8 cellular contexts compared by ENCODE assay signal in the genomic region with DNA sequence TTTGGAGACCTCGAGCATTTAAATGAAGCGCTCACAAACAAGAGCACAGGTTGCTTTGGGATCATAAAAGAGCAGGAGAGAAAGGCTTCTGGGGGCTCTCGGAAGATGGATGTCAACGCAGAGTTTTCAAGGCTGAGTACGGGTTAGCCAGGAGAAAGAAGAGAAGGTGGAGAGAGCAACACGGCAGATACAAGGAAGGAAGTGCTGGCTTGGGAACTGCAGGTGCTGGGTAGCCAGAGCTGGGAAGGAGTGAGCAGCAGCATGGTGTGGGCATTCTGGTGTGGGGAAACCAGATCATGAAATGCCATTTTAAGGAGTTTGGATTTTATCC. TPM values are rescaled to one million over a fixed set of nuclear protein-coding genes. Genes with fewer than 3 reads are reported as not detected.
DNase-seq lines count a peak whose midpoint lies in the region; ATAC-seq, FAIRE-seq and TF ChIP-seq lines count a peak whose summit lies in the region.

No MANE protein-coding gene starts in this region.

- peak overlapping the region; percentile 69 for H3K27ac Mint-ChIP-seq in T-helper 1 cell treated with Interleukin-12 subunit alpha and Interleukin-12 subunit beta and Interleukin-4 antibody, amounts not matched to agents 30 μg/mL and 1 μg/mL, for 36 hours
- peak overlapping the region; percentile 75 for H3K27ac Mint-ChIP-seq in activated T-helper 2 cell treated with anti-CD3 and anti-CD28 coated beads, Interferon-gamma antibody, Interleukin-2, Interleukin-4, amounts not matched to agents 10 μg/mL and 5 μg/mL and 100 μg/mL, durations not matched to agents 14 hours and 24 hours and 36 hours
- peak overlapping the region; percentile 78 to 92 (median 88) for H3K27ac Mint-ChIP-seq in immature natural killer cell

- DNase-seq in T-helper 1 cell = no peak
- DNase-seq in activated T-helper 2 cell treated with anti-CD3 and anti-CD28 coated beads, Interferon-gamma antibody, Interleukin-2, Interleukin-4, amounts not matched to agents 10 μg/mL and 5 μg/mL and 100 μg/mL, durations not matched to agents 14 hours and 24 hours and 36 hours (ENCODE audit: low spot score) = no peak
- no peak for DNase-seq in immature natural killer cell
- DNase-seq in substantia nigra (lab: John Stamatoyannopoulos, UW) = no peak
- DNase-seq in GM12892 (ENCODE audit: insufficient read length) = no peak
- DNase-seq in NK-92 (lab: John Stamatoyannopoulos, UW; ENCODE audit: unreplicated experiment) = no peak

- ATAC-seq in HG03159 (IDR thresholded peaks at IDR 0.05; ENCODE audit: unreplicated experiment) = no peak

- peak overlapping the region; percentile 97 for H3K4me3 Mint-ChIP-seq in T-helper 1 cell treated with Interleukin-12 subunit alpha and Interleukin-12 subunit beta and Interleukin-4 antibody, amounts not matched to agents 30 μg/mL and 1 μg/mL, for 36 hours
- H3K4me3 Mint-ChIP-seq in activated T-helper 2 cell treated with anti-CD3 and anti-CD28 coated beads, Interferon-gamma antibody, Interleukin-2, Interleukin-4, amounts not matched to agents 10 μg/mL and 5 μg/mL and 100 μg/mL, durations not matched to agents 14 hours and 24 hours and 36 hours (ENCODE audit: low read depth) = peak overlapping the region; percentile 90
- peak overlapping the region; percentile 89 to 97 (median 93) for H3K4me3 Mint-ChIP-seq in immature natural killer cell

- FAIRE-seq in GM12892 (lab: Jason Lieb, UNC) = no peak

- H3K36me3 Mint-ChIP-seq in T-helper 1 cell treated with Interleukin-12 subunit alpha and Interleukin-12 subunit beta and Interleukin-4 antibody, amounts not matched to agents 30 μg/mL and 1 μg/mL, for 36 hours (ENCODE audit: low read depth) = no peaks in the 10 kb centered on the region
- H3K36me3 Mint-ChIP-seq in activated T-helper 2 cell treated with anti-CD3 and anti-CD28 coated beads, Interferon-gamma antibody, Interleukin-2, Interleukin-4, amounts not matched to agents 10 μg/mL and 5 μg/mL and 100 μg/mL, durations not matched to agents 14 hours and 24 hours and 36 hours (ENCODE audit: low read depth) = peaks cover 9% of the 10 kb centered on the region
- H3K36me3 Mint-ChIP-seq in immature natural killer cell = no peaks in the 10 kb centered on the region

- peaks cover 24% of the 10 kb centered on the region for H3K4me1 Mint-ChIP-seq in T-helper 1 cell treated with Interleukin-12 subunit alpha and Interleukin-12 subunit beta and Interleukin-4 antibody, amounts not matched to agents 30 μg/mL and 1 μg/mL, for 36 hours (ENCODE audit: low read depth)
- peaks cover 22% of the 10 kb centered on the region for H3K4me1 Mint-ChIP-seq in activated T-helper 2 cell treated with anti-CD3 and anti-CD28 coated beads, Interferon-gamma antibody, Interleukin-2, Interleukin-4, amounts not matched to agents 10 μg/mL and 5 μg/mL and 100 μg/mL, durations not matched to agents 14 hours and 24 hours and 36 hours (ENCODE audit: low read depth)
- peaks cover 29 to 37% of the 10 kb centered on the region in 2 donors for H3K4me1 Mint-ChIP-seq in immature natural killer cell

- no peak for TF ChIP-seq POLR2A in GM12892 (IDR thresholded peaks at IDR 0.05; ENCODE audit: low read depth, low read length)

- peak overlapping the region; percentile 90 for H3K27ac ChIP-seq in substantia nigra (ENCODE audit: low read depth, low read length, poor library complexity, severe bottlenecking)

- intact Hi-C loops in activated T-helper 2 cell treated with anti-CD3 and anti-CD28 coated beads, Interferon-gamma antibody, Interleukin-2, Interleukin-4, amounts not matched to agents 10 μg/mL and 5 μg/mL and 100 μg/mL, durations not matched to agents 14 hours and 24 hours and 36 hours (cut with micrococcal nuclease) = loop anchor here (1.0 to 10.0 kb wide), 3 partner anchors 12 to 182 kb away; partner anchors contain the start of genes BDH1 and FYTTD1

- no peaks in the 10 kb centered on the region for H3K27me3 Mint-ChIP-seq in T-helper 1 cell treated with Interleukin-12 subunit alpha and Interleukin-12 subunit beta and Interleukin-4 antibody, amounts not matched to agents 30 μg/mL and 1 μg/mL, for 36 hours (ENCODE audit: low read depth)
- no peaks in the 10 kb centered on the region for H3K27me3 Mint-ChIP-seq in activated T-helper 2 cell treated with anti-CD3 and anti-CD28 coated beads, Interferon-gamma antibody, Interleukin-2, Interleukin-4, amounts not matched to agents 10 μg/mL and 5 μg/mL and 100 μg/mL, durations not matched to agents 14 hours and 24 hours and 36 hours (ENCODE audit: low read depth)
- peaks cover 0 to 16% (median 7%) of the 10 kb centered on the region in 3 donors for H3K27me3 Mint-ChIP-seq in immature natural killer cell (ENCODE audit: low read depth in 3 of 3)

- H3K9me3 Mint-ChIP-seq in T-helper 1 cell treated with Interleukin-12 subunit alpha and Interleukin-12 subunit beta and Interleukin-4 antibody, amounts not matched to agents 30 μg/mL and 1 μg/mL, for 36 hours = no peaks in the 10 kb centered on the region
- H3K9me3 Mint-ChIP-seq in activated T-helper 2 cell treated with anti-CD3 and anti-CD28 coated beads, Interferon-gamma antibody, Interleukin-2, Interleukin-4, amounts not matched to agents 10 μg/mL and 5 μg/mL and 100 μg/mL, durations not matched to agents 14 hours and 24 hours and 36 hours = no peaks in the 10 kb centered on the region
- H3K9me3 Mint-ChIP-seq in immature natural killer cell = no peaks in the 10 kb centered on the region

RNA-seq across cellular contexts. Expression of gene RUBCN, which starts 0.6 kb away (rescaled TPM):
- 41.7 and 43.6 TPM in 2 replicates for total RNA-seq in activated T-helper 2 cell treated with anti-CD3 and anti-CD28 coated beads, Interferon-gamma antibody, Interleukin-2, Interleukin-4, amounts not matched to agents 10 μg/mL and 5 μg/mL and 100 μg/mL, durations not matched to agents 14 hours and 24 hours and 36 hours
- polyA plus RNA-seq in immature natural killer cell = 10 to 100 TPM in 2 of 3 donors, 1 to 10 TPM in 1; 8.9 to 29.9 (median 10.9) TPM
- polyA plus RNA-seq in GM12892 (2012; ENCODE audit: missing spikeins) = 22.6 TPM

RNA-seq across cellular contexts. Expression of gene FYTTD1, which starts 12.4 kb away (rescaled TPM):
- 57.5 and 63.0 TPM in 2 replicates for total RNA-seq in activated T-helper 2 cell treated with anti-CD3 and anti-CD28 coated beads, Interferon-gamma antibody, Interleukin-2, Interleukin-4, amounts not matched to agents 10 μg/mL and 5 μg/mL and 100 μg/mL, durations not matched to agents 14 hours and 24 hours and 36 hours
- polyA plus RNA-seq in immature natural killer cell = 100 to 1,000 TPM; 103 to 144 (median 141) TPM
- polyA plus RNA-seq in GM12892 (2012; ENCODE audit: missing spikeins) = 56.0 TPM

RNA-seq across cellular contexts. Expression of gene LRCH3, which starts 53.8 kb away (rescaled TPM):
- 57.0 and 64.1 TPM in 2 replicates for total RNA-seq in activated T-helper 2 cell treated with anti-CD3 and anti-CD28 coated beads, Interferon-gamma antibody, Interleukin-2, Interleukin-4, amounts not matched to agents 10 μg/mL and 5 μg/mL and 100 μg/mL, durations not matched to agents 14 hours and 24 hours and 36 hours
- polyA plus RNA-seq in immature natural killer cell = 10 to 100 TPM in 1 of 3 donors, 1 to 10 TPM in 2; 4.5 to 26.3 (median 7.2) TPM
- polyA plus RNA-seq in GM12892 (2012; ENCODE audit: missing spikeins) = 32.9 TPM
